ENCODE assay signal across 15 cellular contexts in the genomic region with DNA sequence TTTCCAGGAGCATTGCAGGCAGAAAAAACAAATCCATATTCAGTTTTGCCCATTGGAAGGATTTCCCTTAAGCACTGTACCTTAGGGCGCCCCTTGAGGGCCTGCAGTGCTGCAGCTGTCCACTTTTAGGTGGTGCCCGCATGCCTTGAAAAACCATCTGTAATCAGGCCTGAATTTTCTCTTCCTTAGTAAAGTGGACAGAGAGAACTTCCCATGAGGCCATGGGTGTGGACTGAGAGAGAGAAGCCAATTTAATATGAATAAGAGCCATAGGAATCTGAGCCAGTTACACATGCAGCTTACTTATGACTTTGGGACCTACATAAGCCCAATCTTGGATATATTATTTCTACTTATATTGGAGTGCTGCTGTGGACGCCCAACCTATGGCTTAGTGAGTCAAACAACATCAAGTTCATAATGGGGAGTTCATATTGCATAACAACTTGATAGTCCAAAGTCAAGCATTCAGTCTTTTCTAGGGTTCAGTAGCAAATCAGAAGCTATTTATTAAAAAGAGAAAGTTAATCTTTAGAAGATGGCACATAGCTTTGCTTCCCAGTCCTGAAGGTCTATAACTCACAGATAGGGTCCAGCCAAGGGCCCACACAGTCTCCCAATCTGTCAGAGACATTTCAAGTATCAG.
"Had no signal": no experiment of that assay in that cellular context is flagged by ENCODE, and none has a peak within 500 bp of the region (broad histone marks: within the 10 kb centered on the region; RNA-seq: fewer than 3 reads in every experiment).

No MANE protein-coding gene starts in this region.

- H3K27me3 ChIP-seq: colonic mucosa, heart right ventricle, sigmoid colon had no signal

- H3K36me3 Mint-ChIP-seq: brain had no signal

- H3K9me3 ChIP-seq: colonic mucosa, sigmoid colon had no signal

- H3K4me3 ChIP-seq: colonic mucosa, heart right ventricle, lung, sigmoid colon had no signal

- H3K36me3 ChIP-seq: colonic mucosa, heart right ventricle, sigmoid colon had no signal

- H3K27ac Mint-ChIP-seq: activated naive CD8-positive, alpha-beta T cell treated with anti-CD3 and anti-CD28 coated beads, Interleukin-2, amount 10 ng/mL, durations not matched to agents 7 days and 5 days; brain; nephron; T-helper 2 cell treated with Interferon-gamma antibody and Interleukin-4, amounts not matched to agents 5 μg/mL and 100 μg/mL, for 36 hours had no signal

- H3K9me3 Mint-ChIP-seq: central memory CD8-positive, alpha-beta T cell; T-helper 2 cell treated with Interferon-gamma antibody and Interleukin-4, amounts not matched to agents 5 μg/mL and 100 μg/mL, for 36 hours had no signal

- H3K4me1 Mint-ChIP-seq: activated naive CD8-positive, alpha-beta T cell treated with anti-CD3 and anti-CD28 coated beads, Interleukin-2, amount 10 ng/mL, durations not matched to agents 7 days and 5 days; brain; central memory CD8-positive, alpha-beta T cell; nephron had no signal

- H3K4me3 Mint-ChIP-seq: activated naive CD8-positive, alpha-beta T cell treated with anti-CD3 and anti-CD28 coated beads, Interleukin-2, amount 10 ng/mL, durations not matched to agents 7 days and 5 days; brain; central memory CD8-positive, alpha-beta T cell; nephron; T-helper 2 cell treated with Interferon-gamma antibody and Interleukin-4, amounts not matched to agents 5 μg/mL and 100 μg/mL, for 36 hours had no signal

- H3K4me1 ChIP-seq: colonic mucosa, heart right ventricle, sigmoid colon had no signal

- DNase-seq: activated CD4-positive, alpha-beta T cell treated with anti-CD3 and anti-CD28 coated beads, Interleukin-2, amount 50 U/mL, for 48 hours; activated naive CD4-positive, alpha-beta T cell treated with Interleukin-2 at 50 U/mL for 16 hours; activated naive CD8-positive, alpha-beta T cell treated with anti-CD3 and anti-CD28 coated beads, Interleukin-2, amount 10 ng/mL, durations not matched to agents 7 days and 5 days; anterior cingulate cortex; colonic mucosa; erythroblast; heart right ventricle; sigmoid colon; stimulated activated CD8-positive, alpha-beta memory T cell treated with anti-CD3 and anti-CD28 coated beads, Interleukin-4, amount 100 ng/mL, for 48 hours; stimulated activated naive CD4-positive, alpha-beta T cell had no signal

- H3K27ac ChIP-seq: colonic mucosa, heart right ventricle, sigmoid colon had no signal

- H3K27me3 Mint-ChIP-seq: activated naive CD8-positive, alpha-beta T cell treated with anti-CD3 and anti-CD28 coated beads, Interleukin-2, amount 10 ng/mL, durations not matched to agents 7 days and 5 days; central memory CD8-positive, alpha-beta T cell had no signal
